In genomic region chr6:44264154-44265002, GRCh38 we compare ENCODE assay signal across 8 cellular contexts. TPM values are rescaled to one million over a fixed set of nuclear protein-coding genes. Genes with fewer than 3 reads are reported as not detected.
DNase-seq lines count a peak whose midpoint lies in the region; ATAC-seq, FAIRE-seq and TF ChIP-seq lines count a peak whose summit lies in the region.

No MANE protein-coding gene starts in this region.

- no peak for TF ChIP-seq POLR2A in HepG2 (IDR thresholded peaks at IDR 0.05; ENCODE audit: insufficient read depth in 1 of 2, low read depth in 2 of 2, low read length in 2 of 2)

- H3K79me2 ChIP-seq in PC-9 (ENCODE audit: low read depth), result peaks cover 26% of the 10 kb centered on the region
- H3K79me2 ChIP-seq in HepG2 (ENCODE audit: insufficient read depth, low read length), result peaks cover 18% of the 10 kb centered on the region

- DNase-seq in H7, result peak; percentile 61
- no peak for DNase-seq in PC-9
- DNase-seq in MCF 10A (ENCODE audit: unreplicated experiment), result no peak
- no peak for DNase-seq in HepG2 (ENCODE audit: low spot score)
- DNase-seq in substantia nigra (lab: John Stamatoyannopoulos, UW), result peak in 17 of 49 donors; percentile 13 to 50 (median 29)
- DNase-seq in NCI-H526 treated with DMSO at 0.1 percent for 48 hours (lab: John Stamatoyannopoulos, UW), result no peak
- no peak for DNase-seq in retina

- H3K4me1 ChIP-seq in ES-I3 (ENCODE audit: insufficient read depth, low read length) (peaks cover 19% of the 10 kb centered on the region; the same call in 1 of the 2 replicates), PC-9 (replicated peaks; ENCODE audit: insufficient read depth) (peaks cover 21% of the 10 kb centered on the region), HepG2 (ENCODE audit: insufficient read depth, low read length) (peaks cover 33% of the 10 kb centered on the region)

- no peak for FAIRE-seq in HepG2 (lab: Jason Lieb, UNC)

- H3K27ac ChIP-seq in PC-9 (no peak overlapping the region), HepG2 (ENCODE audit: extremely low read length, insufficient read depth, low read length) (peak overlapping the region; percentile 67), substantia nigra (ENCODE audit: low read depth, low read length, poor library complexity, severe bottlenecking) (peak overlapping the region; percentile 79)

- intact Hi-C loops in PC-9 (cut with micrococcal nuclease; ENCODE audit: unreplicated experiment), result loop anchor here (1.0 to 5.0 kb wide), 3 partner anchors 123 to 193 kb away; partner anchors contain the start of gene CDC5L
- intact Hi-C loops in MCF 10A (cut with micrococcal nuclease), result loop anchor here (2.0 to 5.0 kb wide), 2 partner anchors 48 to 193 kb away; partner anchors contain the start of gene AARS2
- intact Hi-C loops in HepG2 (cut with micrococcal nuclease; ENCODE audit: unreplicated experiment), result no loop called here

- peak; percentile 6 for ATAC-seq in HepG2

- CTCF ChIA-PET in PC-9 (lab: Charles Lee) (interaction anchor here (0.7 kb wide), 1 partner anchor 1382 kb away, joined by 3 read pairs; no protein-coding TSS in a partner anchor), MCF 10A (lab: Yijun Ruan, JAX) (interaction anchor here (0.7 to 1.9 kb wide), 9 partner anchors 9 to 96 kb away, joined by 3 to 8 read pairs (median 3); no protein-coding TSS in a partner anchor), HepG2 (lab: Yijun Ruan, JAX; ENCODE audit: low intra/inter-chr PET ratio, low total read pairs) (interaction anchor here (0.9 kb wide), 1 partner anchor 92 kb away, joined by 3 read pairs; no protein-coding TSS in a partner anchor)

- H2AFZ ChIP-seq in PC-9 (peak overlapping the region; percentile 91), HepG2 (ENCODE audit: low read length) (no peak overlapping the region)

- no peaks in the 10 kb centered on the region for H3K36me3 Mint-ChIP-seq in MCF 10A (ENCODE audit: insufficient read depth, unreplicated experiment)

- no peaks in the 10 kb centered on the region for H3K9me3 Mint-ChIP-seq in MCF 10A (ENCODE audit: unreplicated experiment)

- peaks cover 23% of the 10 kb centered on the region for H3K4me1 Mint-ChIP-seq in MCF 10A (ENCODE audit: insufficient read depth, unreplicated experiment)

- peak overlapping the region; percentile 77 for H3K27ac Mint-ChIP-seq in MCF 10A (ENCODE audit: low read depth, unreplicated experiment)

- H3K4me2 ChIP-seq in PC-9 (peak overlapping the region; percentile 100), HepG2 (ENCODE audit: low read depth, low read length) (peak overlapping the region; percentile 92)

- 5% methylated on average over 6 of the region's 13 CpGs for WGBS in HepG2 (ENCODE audit: low lambda C conversion rate)

- peaks cover 1% of the 10 kb centered on the region for H3K27me3 Mint-ChIP-seq in MCF 10A (ENCODE audit: insufficient read depth, unreplicated experiment)

- TF ChIP-seq EP300 in HepG2 (IDR thresholded peaks at IDR 0.05; ENCODE audit: low read depth in 2 of 2, low read length in 2 of 2), result no peak
- TF ChIP-seq EP300 in HepG2 (CRISPR knock-in tag; IDR thresholded peaks at IDR 0.05; ENCODE audit: borderline replicate concordance), result no peak

- no peak for TF ChIP-seq RAD21 in HepG2 (CRISPR knock-in tag; IDR thresholded peaks at IDR 0.05)

- in situ Hi-C loops in HepG2 (cut with HindIII; ENCODE audit: extremely low pct_ligation_motif_present, low pct_unique_long_range_greater_than_20kb), result loop anchor here (5.0 kb wide), 1 partner anchor 48 kb away; the partner anchor contains the start of gene AARS2

- POLR2A ChIA-PET in PC-9 (lab: Charles Lee; ENCODE audit: unreplicated experiment), result interaction anchor here (0.6 to 0.9 kb wide), 4 partner anchors 9 to 48 kb away, joined by 3 to 11 read pairs (median 4); no protein-coding TSS in a partner anchor
- POLR2A ChIA-PET in MCF 10A (lab: Yijun Ruan, JAX), result interaction anchor here (1.3 to 3.3 kb wide), 4 partner anchors 8 to 75 kb away, joined by 3 to 25 read pairs (median 7); partner anchors contain the start of gene HSP90AB1
- POLR2A ChIA-PET in HepG2 (lab: Yijun Ruan, JAX), result interaction anchor here (1.0 to 2.2 kb wide), 5 partner anchors 8 to 49 kb away, joined by 3 to 8 read pairs (median 4); partner anchors contain the start of genes AARS2 and HSP90AB1

- BruUV-seq in PC-9 (replicated peaks; lab: Mats Ljungman, UMichigan), result no TSS peak
- BruUV-seq in MCF 10A (replicated peaks; lab: Mats Ljungman, UMichigan), result no TSS peak
- BruUV-seq in HepG2 (replicated peaks; lab: Mats Ljungman, UMichigan), result no TSS peak

- H3K9me3 ChIP-seq in ES-I3 (ENCODE audit: control insufficient read depth, insufficient read depth, low read length) (no peaks in the 10 kb centered on the region), PC-9 (ENCODE audit: insufficient read depth, low read depth) (no peaks in the 10 kb centered on the region), HepG2 (ENCODE audit: low read length) (no peaks in the 10 kb centered on the region)

- H4K20me1 ChIP-seq in PC-9 (ENCODE audit: insufficient read depth) (no peaks in the 10 kb centered on the region; the same call in 1 of the 2 replicates), HepG2 (ENCODE audit: insufficient read depth, low read length) (no peaks in the 10 kb centered on the region)

- peak overlapping the region; percentile 91 for H3K4me3 Mint-ChIP-seq in MCF 10A (ENCODE audit: unreplicated experiment)

- H3K27me3 ChIP-seq in H7 (ENCODE audit: control insufficient read depth, insufficient read depth, low read length), result peaks cover 21% of the 10 kb centered on the region
- no peaks in the 10 kb centered on the region; the same call in 1 of the 2 replicates for H3K27me3 ChIP-seq in PC-9 (ENCODE audit: insufficient read depth, low read depth)
- H3K27me3 ChIP-seq in HepG2 (ENCODE audit: control insufficient read depth in 1 of 2, insufficient read depth in 2 of 2, low read length in 2 of 2), result peaks cover 0 to 12% of the 10 kb centered on the region in 2 experiments; a peak in 2 of 5 replicates

- H3K36me3 ChIP-seq in ES-I3 (ENCODE audit: insufficient read depth, low read length) (no peaks in the 10 kb centered on the region), H7 (replicated peaks; ENCODE audit: control insufficient read depth, insufficient read depth, low read length) (peaks cover 3% of the 10 kb centered on the region), PC-9 (ENCODE audit: low read depth) (no peaks in the 10 kb centered on the region), HepG2 (replicated peaks in 1 of 2; ENCODE audit: control insufficient read depth in 1 of 2, insufficient read depth in 2 of 2, low read length in 2 of 2) (peaks cover 2 to 24% of the 10 kb centered on the region in 2 experiments)

- no peaks in the 10 kb centered on the region for H3K9me2 ChIP-seq in PC-9 (ENCODE audit: insufficient read depth)

- H3K4me3 ChIP-seq in H7 (ENCODE audit: insufficient read depth, low read depth, low read length) (peak overlapping the region; percentile 82), PC-9 (peak overlapping the region; percentile 89), HepG2 (replicated peaks in 1 of 3; ENCODE audit: insufficient read depth in 1 of 3, low read depth in 2 of 3, low read length in 3 of 3) (peak overlapping the region; percentile 64 to 95 (median 76))

- H3F3A ChIP-seq in PC-9 (ENCODE audit: insufficient read depth, low read depth), result peaks cover 11% of the 10 kb centered on the region; the same call in 1 of the 2 replicates

- TF ChIP-seq CTCF in PC-9 (conservative IDR thresholded peaks at IDR 0.05), result no peak
- TF ChIP-seq CTCF in MCF 10A (IDR thresholded peaks at IDR 0.05; ENCODE audit: unreplicated experiment), result no peak
- TF ChIP-seq CTCF in HepG2 (CRISPR knock-in tag; IDR thresholded peaks at IDR 0.05), result no peak

- peak overlapping the region; percentile 80 for H3K9ac ChIP-seq in ES-I3 (ENCODE audit: low read depth, low read length)
- peak overlapping the region; percentile 84 for H3K9ac ChIP-seq in HepG2 (ENCODE audit: insufficient read depth, low read depth, low read length)

RNA-seq across cellular contexts. Expression of gene NFKBIE, which starts 1.0 kb away (rescaled TPM):
- total RNA-seq in H7 (2014; rRNA removed; shearing (Covaris generic)), result 9.7 and 12.3 TPM in 2 replicates
- total RNA-seq in PC-9 (2021) (7.6 and 10.2 TPM in 2 replicates), MCF 10A (2022) (6.0 and 8.8 TPM in 2 replicates), HepG2 (2016; rRNA removed; fragmentation: Illumina TruSeq; extraction: Trizol) (14.5 and 15.0 TPM in 2 replicates)
- 5.3 and 5.4 TPM in 2 replicates for total RNA-seq in HepG2 (2016; cell fraction: cytosol; rRNA removed; fragmentation: Illumina TruSeq; extraction: Trizol; ENCODE audit: low read depth)
- total RNA-seq in HepG2 (2016; cell fraction: insoluble cytoplasmic fraction; rRNA removed; fragmentation: Illumina TruSeq; extraction: Trizol), result 15.7 and 16.3 TPM in 2 replicates
- 10.7 and 10.8 TPM in 2 replicates for total RNA-seq in HepG2 (2016; cell fraction: membrane; rRNA removed; fragmentation: Illumina TruSeq; extraction: Trizol)
- total RNA-seq in HepG2 (2016; cell fraction: nucleus; rRNA removed; fragmentation: Illumina TruSeq; extraction: Trizol), result 8.5 and 11.8 TPM in 2 replicates
- 6.7 and 8.5 TPM in 2 replicates for polyA plus RNA-seq in HepG2 (2011; rRNA removed)
- polyA plus RNA-seq in HepG2 (2011; cell fraction: cytosol; rRNA removed), result 7.7 and 9.3 TPM in 2 replicates
- 11.7 and 15.6 TPM in 2 replicates for polyA plus RNA-seq in HepG2 (2011; cell fraction: nucleus; rRNA removed)
- 7.1 TPM in 2 replicates for polyA plus RNA-seq in HepG2 (2012)
- polyA plus RNA-seq in HepG2 (2016; cell fraction: cytosol; fragmentation: Illumina TruSeq; extraction: Trizol; ENCODE audit: low read depth), result 3.3 and 4.0 TPM in 2 replicates
- polyA plus RNA-seq in HepG2 (2016; cell fraction: insoluble cytoplasmic fraction; fragmentation: Illumina TruSeq; extraction: Trizol; ENCODE audit: low read depth), result 14.6 and 14.8 TPM in 2 replicates
- 5.7 and 7.3 TPM in 2 replicates for polyA plus RNA-seq in HepG2 (2016; cell fraction: membrane; fragmentation: Illumina TruSeq; extraction: Trizol; ENCODE audit: low read depth)
- 14.2 and 16.3 TPM in 2 replicates for polyA plus RNA-seq in HepG2 (2016; cell fraction: nucleus; fragmentation: Illumina TruSeq; extraction: Trizol; ENCODE audit: insufficient read depth, low read depth)
- 3.3 and 10.9 TPM in 2 replicates for polyA minus RNA-seq in HepG2 (2011; rRNA and poly(A)+ RNA removed; ENCODE audit: low replicate concordance)
- polyA minus RNA-seq in HepG2 (2011; cell fraction: cytosol; rRNA and poly(A)+ RNA removed), result 4.6 and 6.2 TPM in 2 replicates
- polyA minus RNA-seq in HepG2 (2011; cell fraction: nucleus; rRNA and poly(A)+ RNA removed), result 4.5 and 8.3 TPM in 2 replicates

RNA-seq across cellular contexts. Expression of gene TMEM151B, which starts 5.9 kb away (rescaled TPM):
- 0.70 and 0.83 TPM in 2 replicates for total RNA-seq in H7 (2014; rRNA removed; shearing (Covaris generic))
- total RNA-seq in PC-9 (2021), result not detected in 2 replicates
- not detected in 2 replicates for total RNA-seq in MCF 10A (2022)
- not detected in 2 replicates for total RNA-seq in HepG2 (2016; rRNA removed; fragmentation: Illumina TruSeq; extraction: Trizol)
- total RNA-seq in HepG2 (2016; cell fraction: cytosol; rRNA removed; fragmentation: Illumina TruSeq; extraction: Trizol; ENCODE audit: low read depth), result not detected in 2 replicates
- total RNA-seq in HepG2 (2016; cell fraction: insoluble cytoplasmic fraction; rRNA removed; fragmentation: Illumina TruSeq; extraction: Trizol), result 0.06 TPM in 1 of 2 replicates, not detected in the other
- total RNA-seq in HepG2 (2016; cell fraction: membrane; rRNA removed; fragmentation: Illumina TruSeq; extraction: Trizol), result not detected in 2 replicates
- total RNA-seq in HepG2 (2016; cell fraction: nucleus; rRNA removed; fragmentation: Illumina TruSeq; extraction: Trizol), result not detected in 2 replicates
- polyA plus RNA-seq in HepG2 (2011; rRNA removed), result 0.01 TPM in 1 of 2 replicates, not detected in the other
- polyA plus RNA-seq in HepG2 (2011; cell fraction: cytosol; rRNA removed), result 0.01 TPM in 1 of 2 replicates, not detected in the other
- polyA plus RNA-seq in HepG2 (2011; cell fraction: nucleus; rRNA removed), result 0.02 TPM in 1 of 2 replicates, not detected in the other
- 0.19 TPM in 2 replicates for polyA plus RNA-seq in HepG2 (2012)
- not detected in 2 replicates for polyA plus RNA-seq in HepG2 (2016; cell fraction: cytosol; fragmentation: Illumina TruSeq; extraction: Trizol; ENCODE audit: low read depth)
- polyA plus RNA-seq in HepG2 (2016; cell fraction: insoluble cytoplasmic fraction; fragmentation: Illumina TruSeq; extraction: Trizol; ENCODE audit: low read depth), result not detected in 2 replicates
- polyA plus RNA-seq in HepG2 (2016; cell fraction: membrane; fragmentation: Illumina TruSeq; extraction: Trizol; ENCODE audit: low read depth), result not detected in 2 replicates
- not detected in 2 replicates for polyA plus RNA-seq in HepG2 (2016; cell fraction: nucleus; fragmentation: Illumina TruSeq; extraction: Trizol; ENCODE audit: insufficient read depth, low read depth)
- polyA minus RNA-seq in HepG2 (2011; rRNA and poly(A)+ RNA removed; ENCODE audit: low replicate concordance), result not detected in 2 replicates
- not detected in 2 replicates for polyA minus RNA-seq in HepG2 (2011; cell fraction: cytosol; rRNA and poly(A)+ RNA removed)
- polyA minus RNA-seq in HepG2 (2011; cell fraction: nucleus; rRNA and poly(A)+ RNA removed), result not detected in 2 replicates

RNA-seq across cellular contexts. Expression of gene SLC35B2, which starts 7.0 kb away (rescaled TPM):
- 27.2 and 28.7 TPM in 2 replicates for total RNA-seq in H7 (2014; rRNA removed; shearing (Covaris generic))
- total RNA-seq in PC-9 (2021) (57.6 and 59.7 TPM in 2 replicates), MCF 10A (2022) (27.1 and 31.3 TPM in 2 replicates), HepG2 (2016; rRNA removed; fragmentation: Illumina TruSeq; extraction: Trizol) (34.9 and 61.1 TPM in 2 replicates)
- total RNA-seq in HepG2 (2016; cell fraction: cytosol; rRNA removed; fragmentation: Illumina TruSeq; extraction: Trizol; ENCODE audit: low read depth), result 21.2 and 24.1 TPM in 2 replicates
- 35.1 and 62.8 TPM in 2 replicates for total RNA-seq in HepG2 (2016; cell fraction: insoluble cytoplasmic fraction; rRNA removed; fragmentation: Illumina TruSeq; extraction: Trizol)
- 44.9 and 53.8 TPM in 2 replicates for total RNA-seq in HepG2 (2016; cell fraction: membrane; rRNA removed; fragmentation: Illumina TruSeq; extraction: Trizol)
- total RNA-seq in HepG2 (2016; cell fraction: nucleus; rRNA removed; fragmentation: Illumina TruSeq; extraction: Trizol), result 56.1 and 63.9 TPM in 2 replicates
- polyA plus RNA-seq in HepG2 (2011; rRNA removed), result 148 and 168 TPM in 2 replicates
- 139 and 176 TPM in 2 replicates for polyA plus RNA-seq in HepG2 (2011; cell fraction: cytosol; rRNA removed)
- polyA plus RNA-seq in HepG2 (2011; cell fraction: nucleus; rRNA removed), result 99.4 and 112 TPM in 2 replicates
- 54.8 and 61.1 TPM in 2 replicates for polyA plus RNA-seq in HepG2 (2012)
- polyA plus RNA-seq in HepG2 (2016; cell fraction: cytosol; fragmentation: Illumina TruSeq; extraction: Trizol; ENCODE audit: low read depth), result 26.8 and 34.1 TPM in 2 replicates
- polyA plus RNA-seq in HepG2 (2016; cell fraction: insoluble cytoplasmic fraction; fragmentation: Illumina TruSeq; extraction: Trizol; ENCODE audit: low read depth), result 41.4 and 43.9 TPM in 2 replicates
- 45.2 and 53.5 TPM in 2 replicates for polyA plus RNA-seq in HepG2 (2016; cell fraction: membrane; fragmentation: Illumina TruSeq; extraction: Trizol; ENCODE audit: low read depth)
- 95.9 and 97.5 TPM in 2 replicates for polyA plus RNA-seq in HepG2 (2016; cell fraction: nucleus; fragmentation: Illumina TruSeq; extraction: Trizol; ENCODE audit: insufficient read depth, low read depth)
- polyA minus RNA-seq in HepG2 (2011; rRNA and poly(A)+ RNA removed; ENCODE audit: low replicate concordance), result 148 and 221 TPM in 2 replicates
- 47.0 and 47.4 TPM in 2 replicates for polyA minus RNA-seq in HepG2 (2011; cell fraction: cytosol; rRNA and poly(A)+ RNA removed)
- 26.1 and 26.9 TPM in 2 replicates for polyA minus RNA-seq in HepG2 (2011; cell fraction: nucleus; rRNA and poly(A)+ RNA removed)

RNA-seq across cellular contexts. Expression of gene HSP90AB1, which starts 17.5 kb away (rescaled TPM):
- total RNA-seq in H7 (2014; rRNA removed; shearing (Covaris generic)), result 1,821 and 1,973 TPM in 2 replicates
- 895 and 1,136 TPM in 2 replicates for total RNA-seq in PC-9 (2021)
- 546 and 577 TPM in 2 replicates for total RNA-seq in MCF 10A (2022)
- total RNA-seq in HepG2 (2016; rRNA removed; fragmentation: Illumina TruSeq; extraction: Trizol), result 1,472 and 2,212 TPM in 2 replicates
- total RNA-seq in HepG2 (2016; cell fraction: cytosol; rRNA removed; fragmentation: Illumina TruSeq; extraction: Trizol; ENCODE audit: low read depth), result 123 and 155 TPM in 2 replicates
- 1,508 and 1,964 TPM in 2 replicates for total RNA-seq in HepG2 (2016; cell fraction: insoluble cytoplasmic fraction; rRNA removed; fragmentation: Illumina TruSeq; extraction: Trizol)
- 383 and 490 TPM in 2 replicates for total RNA-seq in HepG2 (2016; cell fraction: membrane; rRNA removed; fragmentation: Illumina TruSeq; extraction: Trizol)
- 1,014 and 1,081 TPM in 2 replicates for total RNA-seq in HepG2 (2016; cell fraction: nucleus; rRNA removed; fragmentation: Illumina TruSeq; extraction: Trizol)
- polyA plus RNA-seq in HepG2 (2011; rRNA removed), result 1,076 and 1,325 TPM in 2 replicates
- 1,072 and 1,224 TPM in 2 replicates for polyA plus RNA-seq in HepG2 (2011; cell fraction: cytosol; rRNA removed)
- 279 and 406 TPM in 2 replicates for polyA plus RNA-seq in HepG2 (2011; cell fraction: nucleus; rRNA removed)
- 1,683 and 1,883 TPM in 2 replicates for polyA plus RNA-seq in HepG2 (2012)
- polyA plus RNA-seq in HepG2 (2016; cell fraction: cytosol; fragmentation: Illumina TruSeq; extraction: Trizol; ENCODE audit: low read depth), result 155 and 188 TPM in 2 replicates
- polyA plus RNA-seq in HepG2 (2016; cell fraction: insoluble cytoplasmic fraction; fragmentation: Illumina TruSeq; extraction: Trizol; ENCODE audit: low read depth), result 2,023 and 2,380 TPM in 2 replicates
- 336 and 456 TPM in 2 replicates for polyA plus RNA-seq in HepG2 (2016; cell fraction: membrane; fragmentation: Illumina TruSeq; extraction: Trizol; ENCODE audit: low read depth)
- 1,245 and 1,272 TPM in 2 replicates for polyA plus RNA-seq in HepG2 (2016; cell fraction: nucleus; fragmentation: Illumina TruSeq; extraction: Trizol; ENCODE audit: insufficient read depth, low read depth)
- polyA minus RNA-seq in HepG2 (2011; rRNA and poly(A)+ RNA removed; ENCODE audit: low replicate concordance), result 1,001 and 1,123 TPM in 2 replicates
- 1,091 and 1,101 TPM in 2 replicates for polyA minus RNA-seq in HepG2 (2011; cell fraction: cytosol; rRNA and poly(A)+ RNA removed)
- polyA minus RNA-seq in HepG2 (2011; cell fraction: nucleus; rRNA and poly(A)+ RNA removed), result 271 and 440 TPM in 2 replicates

RNA-seq across cellular contexts. Expression of gene SLC29A1, which starts 41.0 kb away (rescaled TPM):
- 68.6 and 71.9 TPM in 2 replicates for total RNA-seq in H7 (2014; rRNA removed; shearing (Covaris generic))
- total RNA-seq in PC-9 (2021) (45.3 and 46.9 TPM in 2 replicates), MCF 10A (2022) (6.8 and 7.0 TPM in 2 replicates), HepG2 (2016; rRNA removed; fragmentation: Illumina TruSeq; extraction: Trizol) (23.1 and 43.2 TPM in 2 replicates)
- 19.7 and 24.6 TPM in 2 replicates for total RNA-seq in HepG2 (2016; cell fraction: cytosol; rRNA removed; fragmentation: Illumina TruSeq; extraction: Trizol; ENCODE audit: low read depth)
- 22.9 and 41.9 TPM in 2 replicates for total RNA-seq in HepG2 (2016; cell fraction: insoluble cytoplasmic fraction; rRNA removed; fragmentation: Illumina TruSeq; extraction: Trizol)
- total RNA-seq in HepG2 (2016; cell fraction: membrane; rRNA removed; fragmentation: Illumina TruSeq; extraction: Trizol), result 37.5 and 40.9 TPM in 2 replicates
- total RNA-seq in HepG2 (2016; cell fraction: nucleus; rRNA removed; fragmentation: Illumina TruSeq; extraction: Trizol), result 42.6 and 53.1 TPM in 2 replicates
- 95.5 and 106 TPM in 2 replicates for polyA plus RNA-seq in HepG2 (2011; rRNA removed)
- polyA plus RNA-seq in HepG2 (2011; cell fraction: cytosol; rRNA removed), result 92.8 and 113 TPM in 2 replicates
- polyA plus RNA-seq in HepG2 (2011; cell fraction: nucleus; rRNA removed), result 132 and 138 TPM in 2 replicates
- polyA plus RNA-seq in HepG2 (2012), result 38.8 and 43.9 TPM in 2 replicates
- polyA plus RNA-seq in HepG2 (2016; cell fraction: cytosol; fragmentation: Illumina TruSeq; extraction: Trizol; ENCODE audit: low read depth), result 32.1 and 36.6 TPM in 2 replicates
- 35.2 and 35.6 TPM in 2 replicates for polyA plus RNA-seq in HepG2 (2016; cell fraction: insoluble cytoplasmic fraction; fragmentation: Illumina TruSeq; extraction: Trizol; ENCODE audit: low read depth)
- 48.6 and 49.6 TPM in 2 replicates for polyA plus RNA-seq in HepG2 (2016; cell fraction: membrane; fragmentation: Illumina TruSeq; extraction: Trizol; ENCODE audit: low read depth)
- polyA plus RNA-seq in HepG2 (2016; cell fraction: nucleus; fragmentation: Illumina TruSeq; extraction: Trizol; ENCODE audit: insufficient read depth, low read depth), result 82.7 and 90.9 TPM in 2 replicates
- 236 and 248 TPM in 2 replicates for polyA minus RNA-seq in HepG2 (2011; rRNA and poly(A)+ RNA removed; ENCODE audit: low replicate concordance)
- 35.4 and 40.0 TPM in 2 replicates for polyA minus RNA-seq in HepG2 (2011; cell fraction: cytosol; rRNA and poly(A)+ RNA removed)
- 37.0 and 39.3 TPM in 2 replicates for polyA minus RNA-seq in HepG2 (2011; cell fraction: nucleus; rRNA and poly(A)+ RNA removed)
